In the genomic region with DNA sequence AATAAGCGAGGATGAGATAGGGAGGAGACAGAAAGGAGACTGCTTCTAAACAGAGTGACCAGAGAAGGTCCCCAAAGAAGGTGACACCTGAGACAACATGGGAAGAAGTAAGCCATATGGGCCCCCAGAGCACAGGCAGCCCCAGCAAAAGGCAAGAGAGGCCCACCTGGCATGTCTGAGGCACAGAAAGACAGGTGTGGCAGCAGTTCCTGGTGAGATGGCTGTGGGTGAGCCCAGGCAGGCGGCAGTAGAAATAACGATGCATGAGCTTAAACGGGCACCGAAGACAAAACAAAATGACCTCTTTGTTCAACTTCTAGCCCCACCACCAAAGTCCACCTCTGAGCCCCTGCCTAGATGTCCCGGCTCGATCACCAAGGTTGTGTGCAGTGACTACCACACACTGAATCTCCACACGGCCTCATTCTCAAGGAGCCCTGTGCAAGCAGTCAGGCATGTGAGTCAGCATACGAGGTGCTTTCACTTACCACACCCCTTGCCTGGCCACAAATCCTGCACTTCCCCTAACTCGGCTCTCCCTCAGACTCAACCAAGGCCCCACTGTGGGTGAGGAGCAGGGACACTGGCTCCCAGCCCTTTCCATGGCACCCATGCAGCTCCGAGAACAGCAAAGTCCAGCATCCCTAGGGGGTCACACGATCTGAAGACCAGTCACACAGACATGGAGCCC, we compare ENCODE assay signal across 8 cellular contexts.
DNase-seq lines count a peak whose midpoint lies in the region; ATAC-seq, FAIRE-seq and TF ChIP-seq lines count a peak whose summit lies in the region.

No MANE protein-coding gene starts in this region.

- no peak for TF ChIP-seq POLR2A in gastrocnemius medialis (IDR thresholded peaks at IDR 0.05)

- H3K36me3 Mint-ChIP-seq in activated CD8-positive, alpha-beta T cell treated with anti-CD3 and anti-CD28 coated beads, Interleukin-2, amount 10 ng/mL, durations not matched to agents 7 days and 5 days (ENCODE audit: low read depth): peaks cover 2% of the 10 kb centered on the region

- intact Hi-C loops in gastrocnemius medialis (cut with DNase I; ENCODE audit: low total_unique reads): no loop called here

- H3K4me1 Mint-ChIP-seq in activated CD8-positive, alpha-beta T cell treated with anti-CD3 and anti-CD28 coated beads, Interleukin-2, amount 10 ng/mL, durations not matched to agents 7 days and 5 days (ENCODE audit: low read depth): peaks cover 50% of the 10 kb centered on the region

- no peaks in the 10 kb centered on the region for H3K27me3 Mint-ChIP-seq in activated CD8-positive, alpha-beta T cell treated with anti-CD3 and anti-CD28 coated beads, Interleukin-2, amount 10 ng/mL, durations not matched to agents 7 days and 5 days (ENCODE audit: low read depth)

- no peak overlapping the region for H3K27ac Mint-ChIP-seq in activated CD8-positive, alpha-beta T cell treated with anti-CD3 and anti-CD28 coated beads, Interleukin-2, amount 10 ng/mL, durations not matched to agents 7 days and 5 days

- DNase-seq in GM03348 (ENCODE audit: low spot score): peak; percentile 76
- peak; percentile 50 for DNase-seq in HTR-8/SVneo (ENCODE audit: insufficient read length, low spot score)
- DNase-seq in activated CD8-positive, alpha-beta T cell treated with anti-CD3 and anti-CD28 coated beads, Interleukin-2, amount 10 ng/mL, durations not matched to agents 7 days and 5 days: peak; percentile 38
- DNase-seq in fibroblast of the aortic adventitia (ENCODE audit: low read depth): peak; percentile 73
- DNase-seq in gastrocnemius medialis: no peak

- CTCF ChIA-PET in activated CD8-positive, alpha-beta T cell treated with anti-CD3 and anti-CD28 coated beads, Interleukin-2, amount 10 ng/mL, durations not matched to agents 7 days and 5 days (lab: Charles Lee): no interaction called here

- H3K9me3 ChIP-seq in gastrocnemius medialis: no peaks in the 10 kb centered on the region

- POLR2A ChIA-PET in activated CD8-positive, alpha-beta T cell treated with anti-CD3 and anti-CD28 coated beads, Interleukin-2, amount 10 ng/mL, durations not matched to agents 7 days and 5 days (lab: Charles Lee): interaction anchor here (1.6 kb wide), 1 partner anchor 78 kb away, joined by 3 read pairs; the partner anchor contains the start of gene PACSIN2

- peaks cover 71 to 84% of the 10 kb centered on the region in 2 donors for H3K4me1 ChIP-seq in gastrocnemius medialis

- FAIRE-seq in HTR-8/SVneo (lab: Jason Lieb, UNC): no peak

- peak overlapping the region; percentile 34 to 95 (median 76) for H3K27ac ChIP-seq in gastrocnemius medialis

- H3K9me3 Mint-ChIP-seq in activated CD8-positive, alpha-beta T cell treated with anti-CD3 and anti-CD28 coated beads, Interleukin-2, amount 10 ng/mL, durations not matched to agents 7 days and 5 days (ENCODE audit: insufficient read depth): no peaks in the 10 kb centered on the region

- peak; percentile 64 for ATAC-seq in activated CD8-positive, alpha-beta T cell treated with anti-CD3 and anti-CD28 coated beads, Interleukin-2, amount 10 ng/mL, durations not matched to agents 7 days and 5 days
- ATAC-seq in gastrocnemius medialis (no peak), HG03378 (IDR thresholded peaks at IDR 0.05; ENCODE audit: unreplicated experiment) (no peak), HG03565 (IDR thresholded peaks at IDR 0.05; ENCODE audit: unreplicated experiment) (no peak), GM21390 (IDR thresholded peaks at IDR 0.05; ENCODE audit: unreplicated experiment) (no peak)

- TF ChIP-seq CTCF in fibroblast of the aortic adventitia (IDR thresholded peaks at IDR 0.05; ENCODE audit: insufficient read depth, low read length): no peak
- TF ChIP-seq CTCF in gastrocnemius medialis (IDR thresholded peaks at IDR 0.05 in 4 of 5, conservative IDR thresholded peaks at IDR 0.05 in 1 of 5): no peak

- H3K4me3 ChIP-seq in fibroblast of the aortic adventitia (ENCODE audit: low read depth, low read length) (no peak overlapping the region), gastrocnemius medialis (no peak overlapping the region)

- in situ Hi-C loops in gastrocnemius medialis (cut with MboI; ENCODE audit: low sequenced_read_pairs in 4 of 4): no loop called here

- H3K27me3 ChIP-seq in gastrocnemius medialis: no peaks in the 10 kb centered on the region

- no peak overlapping the region for H3K4me3 Mint-ChIP-seq in activated CD8-positive, alpha-beta T cell treated with anti-CD3 and anti-CD28 coated beads, Interleukin-2, amount 10 ng/mL, durations not matched to agents 7 days and 5 days

- H3K36me3 ChIP-seq in gastrocnemius medialis: no peaks in the 10 kb centered on the region

Comparison
In these comparisons a context has a peak if more than half of its experiments do, and no peak if none do; other contexts are left out.
1. DNase-seq: peak in GM03348 (single experiment), HTR-8/SVneo (single experiment), activated CD8-positive, alpha-beta T cell treated with anti-CD3 and anti-CD28 coated beads, Interleukin-2, amount 10 ng/mL, durations not matched to agents 7 days and 5 days (single experiment) and fibroblast of the aortic adventitia (single experiment); none in gastrocnemius medialis (0 of 2).